Comparison of ENCODE assay signal across 1 cellular context in the genomic region with DNA sequence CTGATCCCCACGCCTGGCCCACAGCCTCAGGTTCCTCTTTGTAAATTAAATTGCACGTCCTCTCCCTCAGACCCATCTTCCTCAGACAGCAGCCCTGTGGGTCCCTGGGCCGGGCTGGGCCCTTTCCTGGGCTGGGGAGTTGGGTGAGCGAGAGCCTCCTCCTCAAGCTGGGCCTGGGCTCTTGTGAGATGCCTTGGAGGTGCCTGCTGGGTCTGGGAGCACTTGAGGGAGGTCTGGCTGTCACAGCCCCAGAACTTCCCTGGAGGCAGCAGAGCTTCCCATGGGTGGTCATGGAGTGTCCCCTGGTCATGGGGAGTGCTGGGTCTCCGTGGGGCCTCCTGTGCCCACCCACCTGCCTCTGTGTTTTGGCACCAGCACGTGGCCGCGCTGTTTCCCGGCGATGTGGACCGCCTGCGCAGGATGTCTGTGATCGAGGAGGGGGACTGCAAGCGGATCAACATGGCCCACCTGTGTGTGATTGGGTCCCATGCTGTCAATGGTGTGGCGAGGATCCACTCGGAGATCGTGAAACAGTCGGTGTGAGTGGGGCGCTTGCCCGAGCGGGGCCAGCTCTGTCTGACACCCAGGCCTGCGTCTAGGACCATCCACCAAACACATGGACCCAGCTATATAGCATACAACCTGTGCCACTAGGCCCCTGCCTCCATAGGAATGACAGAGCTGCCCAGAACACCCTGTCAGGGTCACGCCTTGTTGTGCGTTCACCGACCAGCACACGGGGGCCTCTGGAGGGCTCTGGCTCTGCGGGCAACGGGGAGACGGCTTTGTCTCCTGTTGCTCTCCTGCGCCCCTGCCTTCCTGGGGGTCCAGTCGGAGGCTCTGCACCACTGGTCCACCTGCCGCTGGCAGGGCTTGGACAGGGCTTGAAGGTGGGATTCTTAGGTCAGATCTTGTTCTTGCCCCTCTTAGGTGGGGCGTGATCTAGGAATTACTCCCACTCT.
TF ChIP-seq lines count a peak whose summit lies in the region.

No MANE protein-coding gene starts in this region.

TF ChIP-seq in GM12878, 131 proteins besides CTCF, POLR2A, EP300 and RAD21:
- TF ChIP-seq, protein P1, sequence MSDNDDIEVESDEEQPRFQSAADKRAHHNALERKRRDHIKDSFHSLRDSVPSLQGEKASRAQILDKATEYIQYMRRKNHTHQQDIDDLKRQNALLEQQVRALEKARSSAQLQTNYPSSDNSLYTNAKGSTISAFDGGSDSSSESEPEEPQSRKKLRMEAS (IDR thresholded peaks at IDR 0.05; ENCODE audit: low read depth, low read length), result no peak
- TF ChIP-seq, protein P2, sequence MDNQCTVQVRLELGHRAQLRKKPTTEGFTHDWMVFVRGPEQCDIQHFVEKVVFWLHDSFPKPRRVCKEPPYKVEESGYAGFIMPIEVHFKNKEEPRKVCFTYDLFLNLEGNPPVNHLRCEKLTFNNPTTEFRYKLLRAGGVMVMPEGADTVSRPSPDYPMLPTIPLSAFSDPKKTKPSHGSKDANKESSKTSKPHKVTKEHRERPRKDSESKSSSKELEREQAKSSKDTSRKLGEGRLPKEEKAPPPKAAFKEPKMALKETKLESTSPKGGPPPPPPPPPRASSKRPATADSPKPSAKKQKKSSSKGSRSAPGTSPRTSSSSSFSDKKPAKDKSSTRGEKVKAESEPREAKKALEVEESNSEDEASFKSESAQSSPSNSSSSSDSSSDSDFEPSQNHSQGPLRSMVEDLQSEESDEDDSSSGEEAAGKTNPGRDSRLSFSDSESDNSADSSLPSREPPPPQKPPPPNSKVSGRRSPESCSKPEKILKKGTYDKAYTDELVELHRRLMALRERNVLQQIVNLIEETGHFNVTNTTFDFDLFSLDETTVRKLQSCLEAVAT (IDR thresholded peaks at IDR 0.05), result 0 out of 2 replicates have a peak, but pooled peaks have one; percentile 17
TF ChIP-seq in GM12878: peak in this region for 1.
